8 cellular contexts compared by ENCODE assay signal in the genomic region with DNA sequence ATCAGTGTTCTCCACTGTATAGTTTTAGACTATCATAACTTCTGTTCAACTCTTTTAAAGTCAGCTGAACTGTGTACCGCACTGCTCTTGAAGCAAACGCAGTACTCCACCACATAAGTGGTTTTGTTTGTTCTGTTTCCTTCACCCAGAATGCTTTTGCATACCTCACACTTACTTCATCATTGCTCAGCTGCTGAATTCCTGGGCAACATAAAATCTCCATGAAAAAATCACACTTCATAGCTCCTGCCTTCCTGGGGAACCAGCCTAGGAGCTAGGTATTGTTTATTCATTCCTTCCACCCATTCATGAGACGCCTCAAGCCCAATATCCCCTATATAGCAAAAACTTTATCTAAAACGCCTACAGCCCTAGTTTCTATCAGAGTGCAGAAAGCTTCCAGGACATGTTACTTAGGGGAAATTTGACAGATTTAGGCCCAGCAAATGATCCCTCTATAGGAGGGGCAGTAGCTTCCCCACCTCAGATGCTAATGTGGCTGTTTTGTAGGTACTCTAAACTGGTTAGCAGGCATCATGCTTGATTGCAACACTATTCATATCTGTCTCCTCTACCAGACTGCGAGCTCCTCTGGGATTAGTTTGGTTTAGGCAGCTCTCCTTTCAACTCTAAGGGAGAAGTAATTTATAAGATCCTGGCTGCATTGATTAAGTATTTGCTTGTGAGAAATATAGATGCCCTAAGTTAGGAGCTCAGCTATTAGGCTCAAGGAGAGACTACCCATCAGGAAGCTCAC. TPM values are rescaled to one million over a fixed set of nuclear protein-coding genes. Genes with fewer than 3 reads are reported as not detected.
DNase-seq lines count a peak whose midpoint lies in the region; ATAC-seq and TF ChIP-seq lines count a peak whose summit lies in the region.

No MANE protein-coding gene starts in this region.

- H3K9me3 Mint-ChIP-seq in Calu3 (ENCODE audit: low read depth, unreplicated experiment): no peaks in the 10 kb centered on the region
- H3K9me3 Mint-ChIP-seq in activated T-helper 2 cell treated with anti-CD3 and anti-CD28 coated beads, Interferon-gamma antibody, Interleukin-2, Interleukin-4, amounts not matched to agents 10 μg/mL and 5 μg/mL and 100 μg/mL, durations not matched to agents 14 hours and 24 hours and 36 hours: no peaks in the 10 kb centered on the region

- H3K36me3 Mint-ChIP-seq in Calu3 (ENCODE audit: insufficient read depth, unreplicated experiment): peaks cover 8% of the 10 kb centered on the region
- H3K36me3 Mint-ChIP-seq in activated T-helper 2 cell treated with anti-CD3 and anti-CD28 coated beads, Interferon-gamma antibody, Interleukin-2, Interleukin-4, amounts not matched to agents 10 μg/mL and 5 μg/mL and 100 μg/mL, durations not matched to agents 14 hours and 24 hours and 36 hours (ENCODE audit: low read depth): no peaks in the 10 kb centered on the region

- no peak overlapping the region for H3K27ac Mint-ChIP-seq in Calu3 (ENCODE audit: unreplicated experiment)
- H3K27ac Mint-ChIP-seq in activated T-helper 2 cell treated with anti-CD3 and anti-CD28 coated beads, Interferon-gamma antibody, Interleukin-2, Interleukin-4, amounts not matched to agents 10 μg/mL and 5 μg/mL and 100 μg/mL, durations not matched to agents 14 hours and 24 hours and 36 hours: no peak overlapping the region

- no TSS peak for BruUV-seq in Calu3 (replicated peaks; lab: Mats Ljungman, UMichigan)

- peaks cover 22% of the 10 kb centered on the region for H3K4me1 Mint-ChIP-seq in Calu3 (ENCODE audit: low read depth, unreplicated experiment)
- peaks cover 13% of the 10 kb centered on the region for H3K4me1 Mint-ChIP-seq in activated T-helper 2 cell treated with anti-CD3 and anti-CD28 coated beads, Interferon-gamma antibody, Interleukin-2, Interleukin-4, amounts not matched to agents 10 μg/mL and 5 μg/mL and 100 μg/mL, durations not matched to agents 14 hours and 24 hours and 36 hours (ENCODE audit: low read depth)

- CTCF ChIA-PET in Calu3 (lab: Charles Lee): interaction anchor here (0.7 to 1.2 kb wide), 3 partner anchors 218 to 362 kb away, joined by 3 to 4 read pairs (median 3); no protein-coding TSS in a partner anchor

- no peak overlapping the region for H3K4me3 ChIP-seq in coronary artery

- TF ChIP-seq CTCF in Calu3 (IDR thresholded peaks at IDR 0.05; ENCODE audit: unreplicated experiment): no peak
- TF ChIP-seq CTCF in coronary artery (IDR thresholded peaks at IDR 0.05): no peak

- DNase-seq in Calu3 (no peak), left ventricle myocardium superior (no peak), Kasumi-1 (lab: John Stamatoyannopoulos, UW) (no peak), SIG-M5 (lab: John Stamatoyannopoulos, UW) (no peak), coronary artery (ENCODE audit: low spot score) (no peak)
- DNase-seq in activated T-helper 2 cell treated with anti-CD3 and anti-CD28 coated beads, Interferon-gamma antibody, Interleukin-2, Interleukin-4, amounts not matched to agents 10 μg/mL and 5 μg/mL and 100 μg/mL, durations not matched to agents 14 hours and 24 hours and 36 hours (ENCODE audit: low spot score): no peak

- peaks cover 13% of the 10 kb centered on the region for H3K27me3 Mint-ChIP-seq in Calu3 (ENCODE audit: unreplicated experiment)
- peaks cover 9% of the 10 kb centered on the region for H3K27me3 Mint-ChIP-seq in activated T-helper 2 cell treated with anti-CD3 and anti-CD28 coated beads, Interferon-gamma antibody, Interleukin-2, Interleukin-4, amounts not matched to agents 10 μg/mL and 5 μg/mL and 100 μg/mL, durations not matched to agents 14 hours and 24 hours and 36 hours (ENCODE audit: low read depth)

- no peak overlapping the region for H3K27ac ChIP-seq in coronary artery

- peak; percentile 12 for ATAC-seq in GM19463 (IDR thresholded peaks at IDR 0.05; ENCODE audit: unreplicated experiment)
- ATAC-seq in HG03558 (IDR thresholded peaks at IDR 0.05; ENCODE audit: extremely low read depth, unreplicated experiment): peak; percentile 7
- peak; percentile 12 for ATAC-seq in left ventricle myocardium superior

- peak overlapping the region; percentile 75 for H3K4me3 Mint-ChIP-seq in Calu3 (ENCODE audit: low read depth, unreplicated experiment)
- no peak overlapping the region for H3K4me3 Mint-ChIP-seq in activated T-helper 2 cell treated with anti-CD3 and anti-CD28 coated beads, Interferon-gamma antibody, Interleukin-2, Interleukin-4, amounts not matched to agents 10 μg/mL and 5 μg/mL and 100 μg/mL, durations not matched to agents 14 hours and 24 hours and 36 hours (ENCODE audit: low read depth)

- intact Hi-C loops in Calu3 (cut with micrococcal nuclease; ENCODE audit: unreplicated experiment) (loop anchor here (1.0 to 10.0 kb wide), 4 partner anchors 100 to 590 kb away; partner anchors contain the start of gene DHRS7), left ventricle myocardium superior (cut with micrococcal nuclease) (loop anchor here (5.0 kb wide), 1 partner anchor 218 kb away; no protein-coding TSS in a partner anchor)
- intact Hi-C loops in activated T-helper 2 cell treated with anti-CD3 and anti-CD28 coated beads, Interferon-gamma antibody, Interleukin-2, Interleukin-4, amounts not matched to agents 10 μg/mL and 5 μg/mL and 100 μg/mL, durations not matched to agents 14 hours and 24 hours and 36 hours (cut with micrococcal nuclease): loop anchor here (1.0 to 10.0 kb wide), 3 partner anchors 100 to 220 kb away; partner anchors contain the start of gene PCNX4

RNA-seq across cellular contexts. Expression of gene LRRC9, which starts 44.5 kb away (rescaled TPM):
- not detected in 2 replicates for total RNA-seq in Calu3 (2022)
- 0.05 TPM for total RNA-seq in left ventricle myocardium superior
- not detected in 2 replicates for total RNA-seq in activated T-helper 2 cell treated with anti-CD3 and anti-CD28 coated beads, Interferon-gamma antibody, Interleukin-2, Interleukin-4, amounts not matched to agents 10 μg/mL and 5 μg/mL and 100 μg/mL, durations not matched to agents 14 hours and 24 hours and 36 hours
